8 cellular contexts compared by ENCODE assay signal in the genomic region with DNA sequence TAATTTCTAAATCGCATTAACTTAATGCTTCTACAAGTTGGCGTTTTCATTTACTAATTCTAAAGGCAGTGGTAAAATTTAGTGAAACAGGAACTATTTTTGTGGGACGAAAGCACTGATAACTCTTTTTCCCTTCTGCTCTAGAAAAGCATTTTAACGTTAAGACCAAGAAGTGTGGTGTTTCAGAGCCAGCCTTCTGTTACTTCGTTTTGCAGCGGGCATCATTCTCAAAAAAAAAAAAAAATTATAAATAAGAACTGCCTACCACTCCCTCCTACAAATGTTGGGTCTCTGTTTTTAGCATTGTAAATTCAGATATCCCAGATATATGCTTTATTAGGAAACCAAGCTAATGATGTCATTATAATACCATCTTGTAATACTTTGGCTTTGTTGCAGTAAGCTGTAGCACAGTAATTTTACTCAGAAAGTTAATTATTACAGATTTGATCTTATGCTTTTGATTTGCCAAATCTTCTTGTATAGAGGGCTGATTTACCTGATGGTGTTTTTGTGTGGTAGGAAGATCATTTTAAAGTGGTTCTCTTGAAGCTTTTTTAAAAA. TPM values are rescaled to one million over a fixed set of nuclear protein-coding genes. Genes with fewer than 3 reads are reported as not detected.
A peak's percentile ranks its signal among the peaks of the same experiment; 100 is the strongest.
DNase-seq lines count a peak whose midpoint lies in the region; ATAC-seq and TF ChIP-seq lines count a peak whose summit lies in the region.

No MANE protein-coding gene starts in this region.

- H3K4me2 ChIP-seq in neural cell (ENCODE audit: low read length), result peak overlapping the region; percentile 75

- no peaks in the 10 kb centered on the region for H4K20me1 ChIP-seq in neural cell (ENCODE audit: insufficient read depth)

- H3K27ac ChIP-seq in duodenal mucosa (ENCODE audit: low read depth, low read length), result no peak overlapping the region
- H3K27ac ChIP-seq in neural cell (ENCODE audit: low read length), result no peak overlapping the region

- peaks cover 18 to 27% of the 10 kb centered on the region in 2 donors for H3K4me1 ChIP-seq in duodenal mucosa (ENCODE audit: control insufficient read depth in 1 of 2, insufficient read depth in 2 of 2, low read length in 2 of 2)

- H3F3A ChIP-seq in neural cell (ENCODE audit: insufficient read depth, low read length, poor library complexity, severe bottlenecking), result no peaks in the 10 kb centered on the region

- H2AFZ ChIP-seq in neural cell (ENCODE audit: low read depth, low read length), result no peak overlapping the region

- H3K36me3 ChIP-seq in duodenal mucosa (ENCODE audit: control insufficient read depth in 1 of 2, insufficient read depth in 2 of 2, low read length in 2 of 2) (no peaks in the 10 kb centered on the region), neural cell (ENCODE audit: insufficient read depth, low read length) (no peaks in the 10 kb centered on the region)

- no peaks in the 10 kb centered on the region for H3K9me3 ChIP-seq in duodenal mucosa (ENCODE audit: control insufficient read depth in 1 of 2, low read length in 2 of 2)
- H3K9me3 ChIP-seq in neural cell (ENCODE audit: low read length), result no peaks in the 10 kb centered on the region

- TF ChIP-seq CTCF in LNCaP clone FGC (IDR thresholded peaks at IDR 0.05; ENCODE audit: control insufficient read depth, extremely low read depth, insufficient read depth) (no peak), neural cell (IDR thresholded peaks at IDR 0.05; ENCODE audit: poor library complexity, severe bottlenecking) (no peak)

- H3K4me3 ChIP-seq in LNCaP clone FGC (ENCODE audit: low read depth, low read length), result peak overlapping the region; percentile 88
- peak overlapping the region; percentile 97 to 100 for H3K4me3 ChIP-seq in duodenal mucosa (ENCODE audit: low read depth in 1 of 2, low read length in 2 of 2)
- peak overlapping the region; percentile 87 for H3K4me3 ChIP-seq in neural cell (ENCODE audit: low read length)

- H3K9me2 ChIP-seq in neural cell (ENCODE audit: insufficient read depth, low read length), result no peaks in the 10 kb centered on the region

- DNase-seq in CD1c-positive myeloid dendritic cell (ENCODE audit: extremely low spot score), result peak; percentile 45
- no peak for DNase-seq in LNCaP clone FGC (ENCODE audit: low read depth)
- DNase-seq in LoVo (ENCODE audit: low spot score), result no peak
- DNase-seq in NAMALWA (ENCODE audit: low spot score), result no peak

- H3K27me3 ChIP-seq in duodenal mucosa (ENCODE audit: control insufficient read depth in 1 of 2, insufficient read depth in 2 of 2, low read length in 2 of 2) (no peaks in the 10 kb centered on the region), neural cell (ENCODE audit: insufficient read depth, low read depth, low read length) (no peaks in the 10 kb centered on the region)

- ATAC-seq in GM19452 (IDR thresholded peaks at IDR 0.05; ENCODE audit: unreplicated experiment), result no peak
- no peak for ATAC-seq in GM19023 (IDR thresholded peaks at IDR 0.05; ENCODE audit: unreplicated experiment)

- H3K9ac ChIP-seq in duodenal mucosa (ENCODE audit: low read depth in 1 of 2, low read length in 2 of 2), result peak overlapping the region; percentile 99
- H3K9ac ChIP-seq in neural cell (ENCODE audit: low read length), result peak overlapping the region; percentile 77

- TF ChIP-seq RAD21 in neural cell (conservative IDR thresholded peaks at IDR 0.05), result no peak

- H3K79me2 ChIP-seq in neural cell (replicated peaks; ENCODE audit: insufficient read depth, low read length), result peaks cover 41% of the 10 kb centered on the region

- TF ChIP-seq EP300 in neural cell (conservative IDR thresholded peaks at IDR 0.05; ENCODE audit: poor library complexity, severe bottlenecking), result no peak

TF ChIP-seq in neural cell, 6 proteins besides CTCF, POLR2A, EP300 and RAD21:
- TF ChIP-seq TAF1 (IDR thresholded peaks at IDR 0.05; ENCODE audit: low read depth) (no peak), MXI1 (conservative IDR thresholded peaks at IDR 0.05; ENCODE audit: poor library complexity, severe bottlenecking) (no peak), SMC3 (conservative IDR thresholded peaks at IDR 0.05; ENCODE audit: poor library complexity) (no peak), POLR2AphosphoS5 (IDR thresholded peaks at IDR 0.05) (no peak), EZH2 (IDR thresholded peaks at IDR 0.05; ENCODE audit: borderline replicate concordance, insufficient read depth, low read length, poor library complexity, severe bottlenecking) (no peak)
- TF ChIP-seq, protein P1, sequence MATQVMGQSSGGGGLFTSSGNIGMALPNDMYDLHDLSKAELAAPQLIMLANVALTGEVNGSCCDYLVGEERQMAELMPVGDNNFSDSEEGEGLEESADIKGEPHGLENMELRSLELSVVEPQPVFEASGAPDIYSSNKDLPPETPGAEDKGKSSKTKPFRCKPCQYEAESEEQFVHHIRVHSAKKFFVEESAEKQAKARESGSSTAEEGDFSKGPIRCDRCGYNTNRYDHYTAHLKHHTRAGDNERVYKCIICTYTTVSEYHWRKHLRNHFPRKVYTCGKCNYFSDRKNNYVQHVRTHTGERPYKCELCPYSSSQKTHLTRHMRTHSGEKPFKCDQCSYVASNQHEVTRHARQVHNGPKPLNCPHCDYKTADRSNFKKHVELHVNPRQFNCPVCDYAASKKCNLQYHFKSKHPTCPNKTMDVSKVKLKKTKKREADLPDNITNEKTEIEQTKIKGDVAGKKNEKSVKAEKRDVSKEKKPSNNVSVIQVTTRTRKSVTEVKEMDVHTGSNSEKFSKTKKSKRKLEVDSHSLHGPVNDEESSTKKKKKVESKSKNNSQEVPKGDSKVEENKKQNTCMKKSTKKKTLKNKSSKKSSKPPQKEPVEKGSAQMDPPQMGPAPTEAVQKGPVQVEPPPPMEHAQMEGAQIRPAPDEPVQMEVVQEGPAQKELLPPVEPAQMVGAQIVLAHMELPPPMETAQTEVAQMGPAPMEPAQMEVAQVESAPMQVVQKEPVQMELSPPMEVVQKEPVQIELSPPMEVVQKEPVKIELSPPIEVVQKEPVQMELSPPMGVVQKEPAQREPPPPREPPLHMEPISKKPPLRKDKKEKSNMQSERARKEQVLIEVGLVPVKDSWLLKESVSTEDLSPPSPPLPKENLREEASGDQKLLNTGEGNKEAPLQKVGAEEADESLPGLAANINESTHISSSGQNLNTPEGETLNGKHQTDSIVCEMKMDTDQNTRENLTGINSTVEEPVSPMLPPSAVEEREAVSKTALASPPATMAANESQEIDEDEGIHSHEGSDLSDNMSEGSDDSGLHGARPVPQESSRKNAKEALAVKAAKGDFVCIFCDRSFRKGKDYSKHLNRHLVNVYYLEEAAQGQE (IDR thresholded peaks at IDR 0.05; ENCODE audit: borderline replicate concordance), result no peak

RNA-seq across cellular contexts. Expression of a gene that starts 1.6 kb away (rescaled TPM):
- 29.9 and 31.2 TPM in 2 replicates for polyA plus RNA-seq in neural cell
- 97.4 and 119 TPM in 2 replicates for polyA minus RNA-seq in neural cell
